21 cellular contexts compared by ENCODE assay signal in genomic region chr3:53715815-53716483, GRCh38.
A peak's percentile ranks its signal among the peaks of the same experiment; 100 is the strongest.
DNase-seq lines count a peak whose midpoint lies in the region; ATAC-seq and TF ChIP-seq lines count a peak whose summit lies in the region.
"Had no signal": no experiment of that assay in that cellular context is flagged by ENCODE, and none has a peak within 500 bp of the region (broad histone marks: within the 10 kb centered on the region; RNA-seq: fewer than 3 reads in every experiment).

No MANE protein-coding gene starts in this region.

- peaks cover 3% of the 10 kb centered on the region for H3K27me3 Mint-ChIP-seq in activated T-helper 2 cell treated with anti-CD3 and anti-CD28 coated beads, Interferon-gamma antibody, Interleukin-2, Interleukin-4, amounts not matched to agents 10 μg/mL and 5 μg/mL and 100 μg/mL, durations not matched to agents 14 hours and 24 hours and 36 hours (ENCODE audit: low read depth)
- peaks cover 4% of the 10 kb centered on the region in 2 donors for H3K27me3 Mint-ChIP-seq in stimulated activated naive B cell treated with anti-CD40 and anti-IgM and Interleukin-4, amounts not matched to agents 10 μg/mL and 1 μg/mL and 100 μg/mL, for 72 hours
- H3K27me3 Mint-ChIP-seq: activated naive CD8-positive, alpha-beta T cell treated with anti-CD3 and anti-CD28 coated beads, Interleukin-2, amount 50 U/mL, for 24 hours had no signal

- peak; percentile 16 for DNase-seq in LHCN-M2 (ENCODE audit: low read depth)
- no peak for DNase-seq in activated T-helper 2 cell treated with anti-CD3 and anti-CD28 coated beads, Interferon-gamma antibody, Interleukin-2, Interleukin-4, amounts not matched to agents 10 μg/mL and 5 μg/mL and 100 μg/mL, durations not matched to agents 14 hours and 24 hours and 36 hours (ENCODE audit: low spot score)
- DNase-seq in fibroblast of the aortic adventitia (ENCODE audit: low read depth): peak; percentile 67
- no peak for DNase-seq in stimulated activated naive B cell treated with anti-CD40 and anti-IgM and Interleukin-4, amounts not matched to agents 10 μg/mL and 1 μg/mL and 100 μg/mL, for 72 hours
- no peak for DNase-seq in stimulated activated naive CD4-positive, alpha-beta T cell (lab: John Stamatoyannopoulos, UW)
- DNase-seq in esophagus muscularis mucosa (ENCODE audit: extremely low spot score): no peak
- no peak for DNase-seq in activated gamma-delta T cell (lab: John Stamatoyannopoulos, UW)
- DNase-seq: activated CD4-positive, CD25-positive, alpha-beta regulatory T cell treated with anti-CD3 and anti-CD28 coated beads, Interleukin-2, amount 50 U/mL, for 72 hours; activated CD8-positive, alpha-beta memory T cell treated with anti-CD3 and anti-CD28 coated beads, Interleukin-2, amount 10 ng/mL, durations not matched to agents 7 days and 5 days; activated naive CD8-positive, alpha-beta T cell treated with anti-CD3 and anti-CD28 coated beads, Interleukin-2, amount 50 U/mL, for 24 hours; Caco-2; GOT3; heart left ventricle; NCI-H1048; NCI-H2081 treated with DMSO at 0.1 percent for 48 hours; NCI-H526 treated with DMSO at 0.1 percent for 48 hours; nucleus accumbens; retina; T-helper 9 cell; thyroid gland had no signal

- H3K4me1 Mint-ChIP-seq in activated T-helper 2 cell treated with anti-CD3 and anti-CD28 coated beads, Interferon-gamma antibody, Interleukin-2, Interleukin-4, amounts not matched to agents 10 μg/mL and 5 μg/mL and 100 μg/mL, durations not matched to agents 14 hours and 24 hours and 36 hours (ENCODE audit: low read depth): peaks cover 48% of the 10 kb centered on the region
- H3K4me1 Mint-ChIP-seq in stimulated activated naive B cell treated with anti-CD40 and anti-IgM and Interleukin-4, amounts not matched to agents 10 μg/mL and 1 μg/mL and 100 μg/mL, for 72 hours: peaks cover 39 to 51% of the 10 kb centered on the region in 2 donors
- H3K4me1 Mint-ChIP-seq: activated naive CD8-positive, alpha-beta T cell treated with anti-CD3 and anti-CD28 coated beads, Interleukin-2, amount 50 U/mL, for 24 hours had no signal

- TF ChIP-seq CTCF in fibroblast of the aortic adventitia (IDR thresholded peaks at IDR 0.05; ENCODE audit: insufficient read depth, low read length) (no peak), esophagus muscularis mucosa (IDR thresholded peaks at IDR 0.05) (no peak)

- H3K4me1 ChIP-seq in esophagus muscularis mucosa: peaks cover 0 to 6% (median 0%) of the 10 kb centered on the region in 4 donors
- H3K4me1 ChIP-seq: Caco-2, SJSA1, thyroid gland had no signal

- no peak overlapping the region for H3K27ac ChIP-seq in esophagus muscularis mucosa (replicated peaks in 1 of 4)
- H3K27ac ChIP-seq: SJSA1, thyroid gland had no signal

- H3K27ac Mint-ChIP-seq in activated T-helper 2 cell treated with anti-CD3 and anti-CD28 coated beads, Interferon-gamma antibody, Interleukin-2, Interleukin-4, amounts not matched to agents 10 μg/mL and 5 μg/mL and 100 μg/mL, durations not matched to agents 14 hours and 24 hours and 36 hours: peak overlapping the region; percentile 74
- peak overlapping the region; percentile 62 for H3K27ac Mint-ChIP-seq in stimulated activated naive B cell treated with anti-CD40 and anti-IgM and Interleukin-4, amounts not matched to agents 10 μg/mL and 1 μg/mL and 100 μg/mL, for 72 hours
- H3K27ac Mint-ChIP-seq: activated CD8-positive, alpha-beta memory T cell treated with anti-CD3 and anti-CD28 coated beads, Interleukin-2, amount 10 ng/mL, durations not matched to agents 7 days and 5 days; activated naive CD8-positive, alpha-beta T cell treated with anti-CD3 and anti-CD28 coated beads, Interleukin-2, amount 50 U/mL, for 24 hours had no signal

- H3K4me3 ChIP-seq in fibroblast of the aortic adventitia (ENCODE audit: low read depth, low read length) (no peak overlapping the region), esophagus muscularis mucosa (no peak overlapping the region)
- H3K4me3 ChIP-seq: heart left ventricle, SJSA1, thyroid gland had no signal

- intact Hi-C loops in activated T-helper 2 cell treated with anti-CD3 and anti-CD28 coated beads, Interferon-gamma antibody, Interleukin-2, Interleukin-4, amounts not matched to agents 10 μg/mL and 5 μg/mL and 100 μg/mL, durations not matched to agents 14 hours and 24 hours and 36 hours (cut with micrococcal nuclease): loop anchor here (5.0 kb wide), 1 partner anchor 159 kb away; no protein-coding TSS in a partner anchor
- intact Hi-C loops in esophagus muscularis mucosa (cut with DNase I): no loop called here

- no peaks in the 10 kb centered on the region for H3K9me3 Mint-ChIP-seq in activated T-helper 2 cell treated with anti-CD3 and anti-CD28 coated beads, Interferon-gamma antibody, Interleukin-2, Interleukin-4, amounts not matched to agents 10 μg/mL and 5 μg/mL and 100 μg/mL, durations not matched to agents 14 hours and 24 hours and 36 hours
- H3K9me3 Mint-ChIP-seq in stimulated activated naive B cell treated with anti-CD40 and anti-IgM and Interleukin-4, amounts not matched to agents 10 μg/mL and 1 μg/mL and 100 μg/mL, for 72 hours: peaks cover 0 to 2% of the 10 kb centered on the region in 2 donors
- H3K9me3 Mint-ChIP-seq: activated naive CD8-positive, alpha-beta T cell treated with anti-CD3 and anti-CD28 coated beads, Interleukin-2, amount 50 U/mL, for 24 hours had no signal

- no peaks in the 10 kb centered on the region for H3K36me3 Mint-ChIP-seq in activated T-helper 2 cell treated with anti-CD3 and anti-CD28 coated beads, Interferon-gamma antibody, Interleukin-2, Interleukin-4, amounts not matched to agents 10 μg/mL and 5 μg/mL and 100 μg/mL, durations not matched to agents 14 hours and 24 hours and 36 hours (ENCODE audit: low read depth)
- H3K36me3 Mint-ChIP-seq in stimulated activated naive B cell treated with anti-CD40 and anti-IgM and Interleukin-4, amounts not matched to agents 10 μg/mL and 1 μg/mL and 100 μg/mL, for 72 hours: no peaks in the 10 kb centered on the region
- H3K36me3 Mint-ChIP-seq: activated CD8-positive, alpha-beta memory T cell treated with anti-CD3 and anti-CD28 coated beads, Interleukin-2, amount 10 ng/mL, durations not matched to agents 7 days and 5 days had no signal

- H3K9me3 ChIP-seq in esophagus muscularis mucosa: no peaks in the 10 kb centered on the region
- H3K9me3 ChIP-seq: Caco-2, heart left ventricle, SJSA1, thyroid gland had no signal

- no peak for ATAC-seq in stimulated activated naive B cell treated with anti-CD40 and anti-IgM and Interleukin-4, amounts not matched to agents 10 μg/mL and 1 μg/mL and 100 μg/mL, for 72 hours (replicated peaks)
- ATAC-seq: activated CD8-positive, alpha-beta memory T cell treated with anti-CD3 and anti-CD28 coated beads, Interleukin-2, amount 10 ng/mL, durations not matched to agents 7 days and 5 days; activated naive CD8-positive, alpha-beta T cell treated with anti-CD3 and anti-CD28 coated beads, Interleukin-2, amount 50 U/mL, for 24 hours; heart left ventricle had no signal

- 82% methylated on average over 5 of the region's 5 CpGs for WGBS in esophagus muscularis mucosa

- no peaks in the 10 kb centered on the region for H3K27me3 ChIP-seq in esophagus muscularis mucosa
- H3K27me3 ChIP-seq: heart left ventricle, SJSA1, thyroid gland had no signal

- TF ChIP-seq POLR2A in esophagus muscularis mucosa (IDR thresholded peaks at IDR 0.05; ENCODE audit: low read depth): no peak

- TF ChIP-seq EP300 in esophagus muscularis mucosa (IDR thresholded peaks at IDR 0.05): no peak

- no peak overlapping the region for H3K4me3 Mint-ChIP-seq in activated T-helper 2 cell treated with anti-CD3 and anti-CD28 coated beads, Interferon-gamma antibody, Interleukin-2, Interleukin-4, amounts not matched to agents 10 μg/mL and 5 μg/mL and 100 μg/mL, durations not matched to agents 14 hours and 24 hours and 36 hours (ENCODE audit: low read depth)
- H3K4me3 Mint-ChIP-seq in stimulated activated naive B cell treated with anti-CD40 and anti-IgM and Interleukin-4, amounts not matched to agents 10 μg/mL and 1 μg/mL and 100 μg/mL, for 72 hours: no peak overlapping the region
- H3K4me3 Mint-ChIP-seq: activated CD8-positive, alpha-beta memory T cell treated with anti-CD3 and anti-CD28 coated beads, Interleukin-2, amount 10 ng/mL, durations not matched to agents 7 days and 5 days; activated naive CD8-positive, alpha-beta T cell treated with anti-CD3 and anti-CD28 coated beads, Interleukin-2, amount 50 U/mL, for 24 hours had no signal

- H3K36me3 ChIP-seq in esophagus muscularis mucosa: no peaks in the 10 kb centered on the region
- H3K36me3 ChIP-seq: heart left ventricle, SJSA1, thyroid gland had no signal

Comparison
In these comparisons a context has a peak if more than half of its experiments do, and no peak if none do; other contexts are left out.
1. DNase-seq: peak in LHCN-M2 (single experiment) and fibroblast of the aortic adventitia (single experiment); none in activated T-helper 2 cell treated with anti-CD3 and anti-CD28 coated beads, Interferon-gamma antibody, Interleukin-2, Interleukin-4, amounts not matched to agents 10 μg/mL and 5 μg/mL and 100 μg/mL, durations not matched to agents 14 hours and 24 hours and 36 hours (single experiment), stimulated activated naive B cell treated with anti-CD40 and anti-IgM and Interleukin-4, amounts not matched to agents 10 μg/mL and 1 μg/mL and 100 μg/mL, for 72 hours (single experiment), stimulated activated naive CD4-positive, alpha-beta T cell (0 of 6), esophagus muscularis mucosa (single experiment) and activated gamma-delta T cell (single experiment).